ENCODE assay signal across 8 cellular contexts in the genomic region with DNA sequence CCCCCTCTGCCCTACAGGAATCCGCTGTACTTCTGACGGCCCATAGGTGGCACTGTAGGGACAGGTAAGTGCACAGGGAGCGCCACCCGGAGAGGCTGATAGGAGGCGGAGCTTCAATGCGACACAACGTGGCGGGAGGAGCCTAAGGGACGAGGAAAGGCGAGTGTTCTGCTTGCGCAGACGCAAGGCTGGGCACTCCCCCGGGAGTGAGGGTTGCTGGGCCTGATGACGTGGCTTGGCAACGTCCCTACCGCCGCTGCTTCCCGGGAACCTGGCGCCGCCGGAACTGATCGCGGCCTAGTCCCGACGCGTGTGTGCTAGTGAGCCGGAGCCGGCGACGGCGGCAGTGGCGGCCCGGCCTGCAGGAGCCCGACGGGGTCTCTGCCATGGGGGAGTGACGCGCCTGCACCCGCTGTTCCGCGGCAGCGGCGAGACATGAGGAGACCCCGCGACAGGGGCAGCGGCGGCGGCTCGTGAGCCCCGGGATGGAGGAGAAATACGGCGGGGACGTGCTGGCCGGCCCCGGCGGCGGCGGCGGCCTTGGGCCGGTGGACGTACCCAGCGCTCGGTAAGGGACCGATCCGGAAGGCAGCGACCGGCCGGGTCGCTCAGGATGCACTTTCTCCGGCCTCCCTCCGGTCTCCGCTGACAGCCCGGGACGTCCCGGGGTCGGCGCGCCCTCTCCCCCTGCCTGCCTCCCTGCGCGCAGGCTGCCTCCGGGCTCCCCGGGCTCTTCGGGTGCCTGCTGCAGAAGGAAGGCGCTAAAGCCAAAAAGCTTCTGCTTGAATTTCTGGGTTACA. TPM values are rescaled to one million over a fixed set of nuclear protein-coding genes. Genes with fewer than 3 reads are reported as not detected.
DNase-seq lines count a peak whose midpoint lies in the region; ATAC-seq and TF ChIP-seq lines count a peak whose summit lies in the region.

A gene (plus strand): TSS at position 244 of the 800 bp plus-strand sequence. CDS start 242 bp downstream, at position 486.

- peak within 1 kb of the TSS; percentile 94 for H3K27ac Mint-ChIP-seq in activated naive CD8-positive, alpha-beta T cell
- peak within 1 kb of the TSS; percentile 92 for H3K27ac Mint-ChIP-seq in osteocyte (ENCODE audit: unreplicated experiment)

- H3K4me3 ChIP-seq in thyroid gland (replicated peaks in 1 of 3), result peak within 1 kb of the TSS; percentile 71 to 96 (median 86)

- H3K36me3 Mint-ChIP-seq in activated naive CD8-positive, alpha-beta T cell, result peaks cover 2% of the 10 kb centered on the region
- peaks cover 10% of the 10 kb centered on the region for H3K36me3 Mint-ChIP-seq in osteocyte (ENCODE audit: unreplicated experiment)

- no peaks in the 10 kb centered on the region for H3K9me3 ChIP-seq in thyroid gland

- DNase-seq in GM10266 (ENCODE audit: extremely low spot score), result peak; percentile 96
- DNase-seq in NCI-H1092 (lab: John Stamatoyannopoulos, UW), result peak; percentile 98
- DNase-seq in SKM-1 (lab: John Stamatoyannopoulos, UW; ENCODE audit: unreplicated experiment), result peak; percentile 98
- peak; percentile 100 for DNase-seq in glomerular visceral epithelial cell (ENCODE audit: extremely low spot score)
- peak; percentile 100 for DNase-seq in osteocyte (ENCODE audit: extremely low spot score, unreplicated experiment)
- peak; percentile 99 to 100 for DNase-seq in thyroid gland

- peak within 1 kb of the TSS; percentile 85 to 91 (median 90) for H3K27ac ChIP-seq in thyroid gland

- H3K36me3 ChIP-seq in thyroid gland, result no peaks in the 10 kb centered on the region

- peak within 1 kb of the TSS; percentile 93 for H3K4me3 Mint-ChIP-seq in activated naive CD8-positive, alpha-beta T cell
- H3K4me3 Mint-ChIP-seq in osteocyte (ENCODE audit: unreplicated experiment), result peak within 1 kb of the TSS; percentile 90

- H3K27me3 Mint-ChIP-seq in activated naive CD8-positive, alpha-beta T cell, result no peaks in the 10 kb centered on the region
- H3K27me3 Mint-ChIP-seq in osteocyte (ENCODE audit: unreplicated experiment), result no peaks in the 10 kb centered on the region

- WGBS in thyroid gland, 2 donors, result 0 to 1% methylated on average over 9 to 43 of the region's 83 CpGs

- H3K9me3 Mint-ChIP-seq in activated naive CD8-positive, alpha-beta T cell (ENCODE audit: low read depth), result no peaks in the 10 kb centered on the region
- no peaks in the 10 kb centered on the region for H3K9me3 Mint-ChIP-seq in osteocyte (ENCODE audit: unreplicated experiment)

- no peaks in the 10 kb centered on the region for H3K27me3 ChIP-seq in thyroid gland

- peak; percentile 96 for TF ChIP-seq CTCF in GM10266 (IDR thresholded peaks at IDR 0.05; ENCODE audit: control insufficient read depth, insufficient read depth, low read depth, missing control alignments)
- TF ChIP-seq CTCF in osteocyte (IDR thresholded peaks at IDR 0.05), result peak; percentile 95
- TF ChIP-seq CTCF in thyroid gland (IDR thresholded peaks at IDR 0.05), result peak; percentile 57 to 99 (median 90)

- intact Hi-C loops in thyroid gland (cut with DNase I), result loop anchor here (10.0 kb wide), 1 partner anchor 241 kb away; a partner anchor contains a TSS

- peak; percentile 98 for ATAC-seq in HG02588 (IDR thresholded peaks at IDR 0.05; ENCODE audit: unreplicated experiment)

- H3K4me1 Mint-ChIP-seq in activated naive CD8-positive, alpha-beta T cell (ENCODE audit: low read depth), result peaks cover 36% of the 10 kb centered on the region
- H3K4me1 Mint-ChIP-seq in osteocyte (ENCODE audit: unreplicated experiment), result peaks cover 26% of the 10 kb centered on the region

- peak in 1 of 2 donors; percentile 95 for TF ChIP-seq POLR2A in thyroid gland (IDR thresholded peaks at IDR 0.05)

- H3K4me1 ChIP-seq in thyroid gland, result peaks cover 4 to 20% of the 10 kb centered on the region in 2 donors

RNA-seq across cellular contexts. Expression of the gene that starts here (rescaled TPM):
- total RNA-seq in osteocyte (57.6 and 76.4 TPM in 2 replicates), thyroid gland (10 to 100 TPM; 62.8 to 76.7 (median 71.2) TPM)

Comparison
In these comparisons a context has a peak if more than half of its experiments do, and no peak if none do; other contexts are left out.
1. Peak in every context shown above with its lines: DNase-seq, ATAC-seq, H3K4me3 ChIP-seq and H3K27ac ChIP-seq.